Comparison of ENCODE assay signal across 1 cellular context in the genomic region with DNA sequence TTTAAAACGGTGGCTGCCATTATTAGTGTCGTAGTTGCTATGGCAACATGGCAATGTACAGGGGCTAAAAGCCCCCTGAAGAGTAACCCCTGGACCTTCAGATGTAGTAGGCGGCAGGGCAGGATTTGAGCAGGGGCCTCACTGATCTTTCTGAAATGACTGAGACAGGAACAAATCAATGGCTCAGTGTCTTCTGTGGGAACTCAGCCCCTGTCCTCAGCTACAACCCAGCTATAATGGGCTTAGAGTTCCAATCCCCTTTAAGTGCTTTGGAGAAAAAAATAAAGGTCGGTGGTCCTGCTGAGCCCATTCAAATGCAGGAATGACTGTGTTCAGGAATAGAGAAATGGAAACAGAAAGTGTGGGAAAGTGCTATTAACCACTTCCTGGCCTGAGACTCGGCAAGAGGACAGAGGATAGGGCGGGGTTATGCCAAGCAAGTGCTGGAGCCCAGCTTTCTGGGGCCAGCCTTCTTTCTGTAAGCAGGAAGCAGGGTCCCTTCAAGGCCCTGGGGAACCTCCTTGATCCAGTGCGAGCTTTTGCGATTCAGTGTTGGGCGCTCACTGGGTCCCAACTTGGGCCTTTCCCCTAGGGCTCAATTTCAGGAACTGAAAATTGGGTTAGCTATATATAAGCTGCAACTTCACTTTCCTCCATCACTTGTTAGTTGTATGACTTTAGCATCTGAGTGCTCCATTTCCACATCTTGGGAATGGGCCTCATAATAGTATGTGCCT.
TF ChIP-seq lines count a peak whose summit lies in the region.

No MANE protein-coding gene starts in this region.

TF ChIP-seq in HepG2, 621 proteins besides CTCF, POLR2A, EP300 and RAD21 (continued from another document):
- TF ChIP-seq ADNP (CRISPR knock-in tag; IDR thresholded peaks at IDR 0.05), result no peak
- TF ChIP-seq, protein P1, sequence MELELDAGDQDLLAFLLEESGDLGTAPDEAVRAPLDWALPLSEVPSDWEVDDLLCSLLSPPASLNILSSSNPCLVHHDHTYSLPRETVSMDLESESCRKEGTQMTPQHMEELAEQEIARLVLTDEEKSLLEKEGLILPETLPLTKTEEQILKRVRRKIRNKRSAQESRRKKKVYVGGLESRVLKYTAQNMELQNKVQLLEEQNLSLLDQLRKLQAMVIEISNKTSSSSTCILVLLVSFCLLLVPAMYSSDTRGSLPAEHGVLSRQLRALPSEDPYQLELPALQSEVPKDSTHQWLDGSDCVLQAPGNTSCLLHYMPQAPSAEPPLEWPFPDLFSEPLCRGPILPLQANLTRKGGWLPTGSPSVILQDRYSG (CRISPR knock-in tag; IDR thresholded peaks at IDR 0.05), result no peak
- no peak for TF ChIP-seq ATM (IDR thresholded peaks at IDR 0.05; ENCODE audit: borderline replicate concordance)
- TF ChIP-seq NFE2L2 (IDR thresholded peaks at IDR 0.05; ENCODE audit: low read length), result no peak
- TF ChIP-seq ZNF138 (CRISPR knock-in tag; IDR thresholded peaks at IDR 0.05; ENCODE audit: low read depth), result no peak
- TF ChIP-seq, protein P2, sequence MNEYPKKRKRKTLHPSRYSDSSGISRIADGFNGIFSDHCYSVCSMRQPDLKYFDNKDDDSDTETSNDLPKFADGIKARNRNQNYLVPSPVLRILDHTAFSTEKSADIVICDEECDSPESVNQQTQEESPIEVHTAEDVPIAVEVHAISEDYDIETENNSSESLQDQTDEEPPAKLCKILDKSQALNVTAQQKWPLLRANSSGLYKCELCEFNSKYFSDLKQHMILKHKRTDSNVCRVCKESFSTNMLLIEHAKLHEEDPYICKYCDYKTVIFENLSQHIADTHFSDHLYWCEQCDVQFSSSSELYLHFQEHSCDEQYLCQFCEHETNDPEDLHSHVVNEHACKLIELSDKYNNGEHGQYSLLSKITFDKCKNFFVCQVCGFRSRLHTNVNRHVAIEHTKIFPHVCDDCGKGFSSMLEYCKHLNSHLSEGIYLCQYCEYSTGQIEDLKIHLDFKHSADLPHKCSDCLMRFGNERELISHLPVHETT (CRISPR knock-in tag; conservative IDR thresholded peaks at IDR 0.05), result no peak
- TF ChIP-seq, protein P3, sequence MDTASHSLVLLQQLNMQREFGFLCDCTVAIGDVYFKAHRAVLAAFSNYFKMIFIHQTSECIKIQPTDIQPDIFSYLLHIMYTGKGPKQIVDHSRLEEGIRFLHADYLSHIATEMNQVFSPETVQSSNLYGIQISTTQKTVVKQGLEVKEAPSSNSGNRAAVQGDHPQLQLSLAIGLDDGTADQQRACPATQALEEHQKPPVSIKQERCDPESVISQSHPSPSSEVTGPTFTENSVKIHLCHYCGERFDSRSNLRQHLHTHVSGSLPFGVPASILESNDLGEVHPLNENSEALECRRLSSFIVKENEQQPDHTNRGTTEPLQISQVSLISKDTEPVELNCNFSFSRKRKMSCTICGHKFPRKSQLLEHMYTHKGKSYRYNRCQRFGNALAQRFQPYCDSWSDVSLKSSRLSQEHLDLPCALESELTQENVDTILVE (CRISPR knock-in tag; IDR thresholded peaks at IDR 0.05), result no peak
- no peak for TF ChIP-seq SUZ12 (IDR thresholded peaks at IDR 0.05; ENCODE audit: low read depth, low read length)
